ENCODE assay signal across 1 cellular context in genomic region chr7:28573751-28574295, GRCh38.
TF ChIP-seq lines count a peak whose summit lies in the region.

No MANE protein-coding gene starts in this region.

TF ChIP-seq in GM23338, 12 proteins besides CTCF, POLR2A, EP300 and RAD21 (continued from another document):
- no peak for TF ChIP-seq REST (IDR thresholded peaks at IDR 0.05; ENCODE audit: unreplicated experiment)
- no peak for TF ChIP-seq EZH2phosphoT487 (IDR thresholded peaks at IDR 0.05; ENCODE audit: unreplicated experiment)
- TF ChIP-seq ETS1 (IDR thresholded peaks at IDR 0.05): no peak
- TF ChIP-seq POLR2AphosphoS5 (IDR thresholded peaks at IDR 0.05; ENCODE audit: low read depth): no peak
- no peak for TF ChIP-seq ZNF462 (CRISPR knock-in tag; IDR thresholded peaks at IDR 0.05)
